1 cellular context compared by ENCODE assay signal in the genomic region with DNA sequence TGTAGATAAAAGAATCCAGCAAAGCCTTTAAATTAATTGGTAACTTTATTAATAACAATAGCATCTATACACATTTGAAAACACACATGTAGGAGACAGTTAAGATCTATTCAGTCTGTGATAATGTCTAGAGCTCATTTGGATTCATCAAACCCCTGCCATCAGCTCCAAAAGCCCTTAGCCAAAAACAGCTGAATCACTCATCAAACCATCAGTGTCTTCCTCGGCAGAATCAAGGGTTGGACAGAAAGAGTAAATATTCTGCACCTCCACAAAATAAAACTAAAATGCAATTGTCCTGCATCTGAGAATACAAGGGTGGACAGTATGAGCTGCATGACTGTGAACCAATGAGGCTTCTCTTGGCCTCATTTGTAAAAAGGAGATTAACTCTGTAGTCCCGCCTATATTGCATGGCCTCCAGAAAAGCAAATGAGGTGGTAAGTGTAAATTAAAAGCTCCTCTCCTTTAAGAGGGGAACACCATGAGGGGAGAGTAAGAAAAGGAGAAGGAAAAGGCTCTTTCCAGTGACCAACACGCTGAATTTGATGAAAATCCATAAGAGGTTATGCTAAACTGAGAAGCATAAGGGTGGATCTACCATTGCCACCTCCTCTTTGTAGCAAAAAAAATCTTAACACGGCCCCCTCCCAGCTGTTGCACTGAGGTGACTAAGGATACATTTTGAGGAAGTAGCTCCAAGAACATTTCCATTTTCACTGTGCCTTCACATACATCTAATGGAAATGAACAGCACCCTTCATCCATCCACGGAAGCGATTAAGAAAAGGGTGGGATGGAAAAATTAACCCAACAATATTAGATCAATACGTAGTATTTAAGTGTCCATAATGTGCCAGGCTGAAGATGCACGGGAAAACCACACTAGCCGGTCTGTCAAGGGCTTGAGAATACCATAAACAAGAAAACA.
TF ChIP-seq lines count a peak whose summit lies in the region.

No MANE protein-coding gene starts in this region.

TF ChIP-seq in K562, 482 proteins besides CTCF, POLR2A, EP300 and RAD21 (continued from another document and continues in another):
- TF ChIP-seq, protein P1, sequence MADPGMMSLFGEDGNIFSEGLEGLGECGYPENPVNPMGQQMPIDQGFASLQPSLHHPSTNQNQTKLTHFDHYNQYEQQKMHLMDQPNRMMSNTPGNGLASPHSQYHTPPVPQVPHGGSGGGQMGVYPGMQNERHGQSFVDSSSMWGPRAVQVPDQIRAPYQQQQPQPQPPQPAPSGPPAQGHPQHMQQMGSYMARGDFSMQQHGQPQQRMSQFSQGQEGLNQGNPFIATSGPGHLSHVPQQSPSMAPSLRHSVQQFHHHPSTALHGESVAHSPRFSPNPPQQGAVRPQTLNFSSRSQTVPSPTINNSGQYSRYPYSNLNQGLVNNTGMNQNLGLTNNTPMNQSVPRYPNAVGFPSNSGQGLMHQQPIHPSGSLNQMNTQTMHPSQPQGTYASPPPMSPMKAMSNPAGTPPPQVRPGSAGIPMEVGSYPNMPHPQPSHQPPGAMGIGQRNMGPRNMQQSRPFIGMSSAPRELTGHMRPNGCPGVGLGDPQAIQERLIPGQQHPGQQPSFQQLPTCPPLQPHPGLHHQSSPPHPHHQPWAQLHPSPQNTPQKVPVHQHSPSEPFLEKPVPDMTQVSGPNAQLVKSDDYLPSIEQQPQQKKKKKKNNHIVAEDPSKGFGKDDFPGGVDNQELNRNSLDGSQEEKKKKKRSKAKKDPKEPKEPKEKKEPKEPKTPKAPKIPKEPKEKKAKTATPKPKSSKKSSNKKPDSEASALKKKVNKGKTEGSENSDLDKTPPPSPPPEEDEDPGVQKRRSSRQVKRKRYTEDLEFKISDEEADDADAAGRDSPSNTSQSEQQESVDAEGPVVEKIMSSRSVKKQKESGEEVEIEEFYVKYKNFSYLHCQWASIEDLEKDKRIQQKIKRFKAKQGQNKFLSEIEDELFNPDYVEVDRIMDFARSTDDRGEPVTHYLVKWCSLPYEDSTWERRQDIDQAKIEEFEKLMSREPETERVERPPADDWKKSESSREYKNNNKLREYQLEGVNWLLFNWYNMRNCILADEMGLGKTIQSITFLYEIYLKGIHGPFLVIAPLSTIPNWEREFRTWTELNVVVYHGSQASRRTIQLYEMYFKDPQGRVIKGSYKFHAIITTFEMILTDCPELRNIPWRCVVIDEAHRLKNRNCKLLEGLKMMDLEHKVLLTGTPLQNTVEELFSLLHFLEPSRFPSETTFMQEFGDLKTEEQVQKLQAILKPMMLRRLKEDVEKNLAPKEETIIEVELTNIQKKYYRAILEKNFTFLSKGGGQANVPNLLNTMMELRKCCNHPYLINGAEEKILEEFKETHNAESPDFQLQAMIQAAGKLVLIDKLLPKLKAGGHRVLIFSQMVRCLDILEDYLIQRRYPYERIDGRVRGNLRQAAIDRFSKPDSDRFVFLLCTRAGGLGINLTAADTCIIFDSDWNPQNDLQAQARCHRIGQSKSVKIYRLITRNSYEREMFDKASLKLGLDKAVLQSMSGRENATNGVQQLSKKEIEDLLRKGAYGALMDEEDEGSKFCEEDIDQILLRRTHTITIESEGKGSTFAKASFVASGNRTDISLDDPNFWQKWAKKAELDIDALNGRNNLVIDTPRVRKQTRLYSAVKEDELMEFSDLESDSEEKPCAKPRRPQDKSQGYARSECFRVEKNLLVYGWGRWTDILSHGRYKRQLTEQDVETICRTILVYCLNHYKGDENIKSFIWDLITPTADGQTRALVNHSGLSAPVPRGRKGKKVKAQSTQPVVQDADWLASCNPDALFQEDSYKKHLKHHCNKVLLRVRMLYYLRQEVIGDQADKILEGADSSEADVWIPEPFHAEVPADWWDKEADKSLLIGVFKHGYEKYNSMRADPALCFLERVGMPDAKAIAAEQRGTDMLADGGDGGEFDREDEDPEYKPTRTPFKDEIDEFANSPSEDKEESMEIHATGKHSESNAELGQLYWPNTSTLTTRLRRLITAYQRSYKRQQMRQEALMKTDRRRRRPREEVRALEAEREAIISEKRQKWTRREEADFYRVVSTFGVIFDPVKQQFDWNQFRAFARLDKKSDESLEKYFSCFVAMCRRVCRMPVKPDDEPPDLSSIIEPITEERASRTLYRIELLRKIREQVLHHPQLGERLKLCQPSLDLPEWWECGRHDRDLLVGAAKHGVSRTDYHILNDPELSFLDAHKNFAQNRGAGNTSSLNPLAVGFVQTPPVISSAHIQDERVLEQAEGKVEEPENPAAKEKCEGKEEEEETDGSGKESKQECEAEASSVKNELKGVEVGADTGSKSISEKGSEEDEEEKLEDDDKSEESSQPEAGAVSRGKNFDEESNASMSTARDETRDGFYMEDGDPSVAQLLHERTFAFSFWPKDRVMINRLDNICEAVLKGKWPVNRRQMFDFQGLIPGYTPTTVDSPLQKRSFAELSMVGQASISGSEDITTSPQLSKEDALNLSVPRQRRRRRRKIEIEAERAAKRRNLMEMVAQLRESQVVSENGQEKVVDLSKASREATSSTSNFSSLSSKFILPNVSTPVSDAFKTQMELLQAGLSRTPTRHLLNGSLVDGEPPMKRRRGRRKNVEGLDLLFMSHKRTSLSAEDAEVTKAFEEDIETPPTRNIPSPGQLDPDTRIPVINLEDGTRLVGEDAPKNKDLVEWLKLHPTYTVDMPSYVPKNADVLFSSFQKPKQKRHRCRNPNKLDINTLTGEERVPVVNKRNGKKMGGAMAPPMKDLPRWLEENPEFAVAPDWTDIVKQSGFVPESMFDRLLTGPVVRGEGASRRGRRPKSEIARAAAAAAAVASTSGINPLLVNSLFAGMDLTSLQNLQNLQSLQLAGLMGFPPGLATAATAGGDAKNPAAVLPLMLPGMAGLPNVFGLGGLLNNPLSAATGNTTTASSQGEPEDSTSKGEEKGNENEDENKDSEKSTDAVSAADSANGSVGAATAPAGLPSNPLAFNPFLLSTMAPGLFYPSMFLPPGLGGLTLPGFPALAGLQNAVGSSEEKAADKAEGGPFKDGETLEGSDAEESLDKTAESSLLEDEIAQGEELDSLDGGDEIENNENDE (IDR thresholded peaks at IDR 0.05; ENCODE audit: low read depth, low read length) = no peak
- TF ChIP-seq ZNF384 (IDR thresholded peaks at IDR 0.05; ENCODE audit: low read depth, low read length) (peak; percentile 92), CEBPB (tag; IDR thresholded peaks at IDR 0.05) (no peak), MYNN (IDR thresholded peaks at IDR 0.05) (0 out of 2 replicates have a peak, but pooled peaks have one; percentile 10), MYNN (CRISPR knock-in tag; IDR thresholded peaks at IDR 0.05) (no peak), CSDE1 (IDR thresholded peaks at IDR 0.05) (no peak), ZNF347 (CRISPR knock-in tag; IDR thresholded peaks at IDR 0.05; ENCODE audit: low read depth) (no peak), MECOM (CRISPR knock-in tag; IDR thresholded peaks at IDR 0.05) (0 out of 2 replicates have a peak, but pooled peaks have one; percentile 49), SREBF1 (IDR thresholded peaks at IDR 0.05; ENCODE audit: borderline replicate concordance, low read depth, low read length) (no peak), NFE2 (IDR thresholded peaks at IDR 0.05; ENCODE audit: low read depth) (peak; percentile 85), YY1 (IDR thresholded peaks at IDR 0.05; ENCODE audit: borderline replicate concordance in 1 of 3, control insufficient read depth in 1 of 3, extremely low read depth in 1 of 3, insufficient read depth in 3 of 3, insufficient read length in 1 of 3, insufficient replicate concordance in 2 of 3, low read depth in 1 of 3, low read length in 2 of 3) (no peak), ZNF232 (CRISPR knock-in tag; IDR thresholded peaks at IDR 0.05) (0 out of 2 replicates have a peak, but pooled peaks have one; percentile 53), MTA3 (IDR thresholded peaks at IDR 0.05; ENCODE audit: borderline replicate concordance) (0 out of 2 replicates have a peak, but pooled peaks have one; percentile 45), DPF2 (IDR thresholded peaks at IDR 0.05) (peak; percentile 79; the same call in 1 of the 2 replicates), MEF2A (IDR thresholded peaks at IDR 0.05; ENCODE audit: control insufficient read depth, low read depth, low read length) (no peak), SRF (CRISPR knock-in tag; IDR thresholded peaks at IDR 0.05) (0 out of 4 replicates have a peak, but pooled peaks of 1 of the 2 experiments have one; percentile 16), AFF1 (IDR thresholded peaks at IDR 0.05; ENCODE audit: low read depth in 1 of 2, partially characterized antibody in 2 of 2) (peak in 1 of 2 experiments; percentile 38), ZFP30 (CRISPR knock-in tag; IDR thresholded peaks at IDR 0.05; ENCODE audit: borderline replicate concordance) (no peak), ZNF23 (CRISPR knock-in tag; IDR thresholded peaks at IDR 0.05) (no peak), HIVEP1 (CRISPR knock-in tag; IDR thresholded peaks at IDR 0.05) (no peak), NFIC (IDR thresholded peaks at IDR 0.05) (no peak)
- TF ChIP-seq, protein P2, sequence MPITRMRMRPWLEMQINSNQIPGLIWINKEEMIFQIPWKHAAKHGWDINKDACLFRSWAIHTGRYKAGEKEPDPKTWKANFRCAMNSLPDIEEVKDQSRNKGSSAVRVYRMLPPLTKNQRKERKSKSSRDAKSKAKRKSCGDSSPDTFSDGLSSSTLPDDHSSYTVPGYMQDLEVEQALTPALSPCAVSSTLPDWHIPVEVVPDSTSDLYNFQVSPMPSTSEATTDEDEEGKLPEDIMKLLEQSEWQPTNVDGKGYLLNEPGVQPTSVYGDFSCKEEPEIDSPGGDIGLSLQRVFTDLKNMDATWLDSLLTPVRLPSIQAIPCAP (CRISPR knock-in tag; IDR thresholded peaks at IDR 0.05; ENCODE audit: borderline replicate concordance) = peak; percentile 77; the same call in 1 of the 2 replicates
- TF ChIP-seq, protein P3, sequence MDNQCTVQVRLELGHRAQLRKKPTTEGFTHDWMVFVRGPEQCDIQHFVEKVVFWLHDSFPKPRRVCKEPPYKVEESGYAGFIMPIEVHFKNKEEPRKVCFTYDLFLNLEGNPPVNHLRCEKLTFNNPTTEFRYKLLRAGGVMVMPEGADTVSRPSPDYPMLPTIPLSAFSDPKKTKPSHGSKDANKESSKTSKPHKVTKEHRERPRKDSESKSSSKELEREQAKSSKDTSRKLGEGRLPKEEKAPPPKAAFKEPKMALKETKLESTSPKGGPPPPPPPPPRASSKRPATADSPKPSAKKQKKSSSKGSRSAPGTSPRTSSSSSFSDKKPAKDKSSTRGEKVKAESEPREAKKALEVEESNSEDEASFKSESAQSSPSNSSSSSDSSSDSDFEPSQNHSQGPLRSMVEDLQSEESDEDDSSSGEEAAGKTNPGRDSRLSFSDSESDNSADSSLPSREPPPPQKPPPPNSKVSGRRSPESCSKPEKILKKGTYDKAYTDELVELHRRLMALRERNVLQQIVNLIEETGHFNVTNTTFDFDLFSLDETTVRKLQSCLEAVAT (IDR thresholded peaks at IDR 0.05) = peak in 1 of 2 experiments; percentile 55; a peak in 3 of 4 replicates
